ENCODE assay signal across 9 cellular contexts in the genomic region with DNA sequence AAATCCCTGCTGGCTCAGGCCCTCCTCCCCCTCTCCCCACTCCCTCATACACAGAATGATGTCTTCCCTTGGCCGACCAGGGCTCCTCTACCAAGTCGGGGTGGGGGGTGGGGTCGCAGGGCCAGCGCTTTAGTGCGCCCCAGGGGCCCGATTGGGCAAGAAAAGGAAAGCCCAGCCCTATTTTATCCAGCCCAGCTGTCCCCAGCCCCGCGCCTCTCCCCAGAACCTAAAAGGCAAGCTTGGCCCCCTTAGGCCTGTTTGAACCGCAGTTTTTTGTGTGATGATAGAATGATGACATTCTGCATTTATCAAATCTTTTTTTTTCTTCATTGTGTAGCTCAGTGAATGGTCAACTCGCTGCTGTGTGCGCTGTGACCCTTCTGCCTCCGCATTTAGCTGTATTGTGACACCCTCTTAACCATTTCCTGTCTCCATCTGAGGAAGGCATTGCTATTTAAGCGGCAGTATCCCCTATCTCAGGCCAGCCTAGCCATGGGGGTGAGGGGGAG.
DNase-seq lines count a peak whose midpoint lies in the region; ATAC-seq and TF ChIP-seq lines count a peak whose summit lies in the region.
"Had no signal": no experiment of that assay in that cellular context is flagged by ENCODE, and none has a peak within 500 bp of the region (broad histone marks: within the 10 kb centered on the region; RNA-seq: fewer than 3 reads in every experiment).

No MANE protein-coding gene starts in this region.

- CTCF ChIA-PET in activated CD8-positive, alpha-beta memory T cell treated with anti-CD3 and anti-CD28 coated beads, Interleukin-2, amount 10 ng/mL, durations not matched to agents 7 days and 5 days (lab: Charles Lee) = no interaction called here
- CTCF ChIA-PET in activated CD8-positive, alpha-beta T cell treated with anti-CD3 and anti-CD28 coated beads for 36 hours (lab: Charles Lee) = interaction anchor here (2.0 kb wide), 1 partner anchor 162 kb away, joined by 6 read pairs; a partner anchor contains a TSS
- CTCF ChIA-PET in HEK293T (lab: Yijun Ruan, JAX) = interaction anchor here (1.3 kb wide), 1 partner anchor 162 kb away, joined by 3 read pairs; a partner anchor contains a TSS

- no peak overlapping the region for H3K27ac ChIP-seq in thoracic aorta

- intact Hi-C loops in activated CD8-positive, alpha-beta T cell treated with anti-CD3 and anti-CD28 coated beads for 36 hours (cut with micrococcal nuclease) = no loop called here

- no peaks in the 10 kb centered on the region for H3K9me3 Mint-ChIP-seq in activated CD8-positive, alpha-beta memory T cell treated with anti-CD3 and anti-CD28 coated beads, Interleukin-2, amount 10 ng/mL, durations not matched to agents 7 days and 5 days (ENCODE audit: low read depth)
- no peaks in the 10 kb centered on the region for H3K9me3 Mint-ChIP-seq in activated CD8-positive, alpha-beta T cell treated with anti-CD3 and anti-CD28 coated beads for 36 hours
- H3K9me3 Mint-ChIP-seq: IgD-negative memory B cell had no signal

- TF ChIP-seq CTCF in activated CD8-positive, alpha-beta T cell treated with anti-CD3 and anti-CD28 coated beads for 36 hours (IDR thresholded peaks at IDR 0.05) = no peak
- TF ChIP-seq CTCF in thoracic aorta (IDR thresholded peaks at IDR 0.05) = no peak

- H3K4me3 ChIP-seq in thoracic aorta = peak overlapping the region; percentile 73

- H3K4me1 Mint-ChIP-seq in activated CD8-positive, alpha-beta memory T cell treated with anti-CD3 and anti-CD28 coated beads, Interleukin-2, amount 10 ng/mL, durations not matched to agents 7 days and 5 days = peaks cover 38% of the 10 kb centered on the region
- H3K4me1 Mint-ChIP-seq in activated CD8-positive, alpha-beta T cell treated with anti-CD3 and anti-CD28 coated beads for 36 hours (ENCODE audit: low read depth) = peaks cover 26% of the 10 kb centered on the region

- H3K27me3 ChIP-seq in thoracic aorta (replicated peaks; ENCODE audit: insufficient read depth) = no peaks in the 10 kb centered on the region

- no peak overlapping the region for H3K27ac Mint-ChIP-seq in activated CD8-positive, alpha-beta memory T cell treated with anti-CD3 and anti-CD28 coated beads, Interleukin-2, amount 10 ng/mL, durations not matched to agents 7 days and 5 days
- no peak overlapping the region for H3K27ac Mint-ChIP-seq in activated CD8-positive, alpha-beta T cell treated with anti-CD3 and anti-CD28 coated beads for 36 hours
- H3K27ac Mint-ChIP-seq: IgD-negative memory B cell had no signal

- no peaks in the 10 kb centered on the region for H3K36me3 ChIP-seq in thoracic aorta

- no peak for ATAC-seq in activated CD8-positive, alpha-beta memory T cell treated with anti-CD3 and anti-CD28 coated beads, Interleukin-2, amount 10 ng/mL, durations not matched to agents 7 days and 5 days
- no peak for ATAC-seq in activated CD8-positive, alpha-beta T cell treated with anti-CD3 and anti-CD28 coated beads for 36 hours
- ATAC-seq in thoracic aorta (ENCODE audit: insufficient number of reproducible peaks, low FRiP score, low read depth) (no peak), GM18505 (IDR thresholded peaks at IDR 0.05; ENCODE audit: unreplicated experiment) (no peak)

- H3K36me3 Mint-ChIP-seq in activated CD8-positive, alpha-beta memory T cell treated with anti-CD3 and anti-CD28 coated beads, Interleukin-2, amount 10 ng/mL, durations not matched to agents 7 days and 5 days = no peaks in the 10 kb centered on the region
- H3K36me3 Mint-ChIP-seq in activated CD8-positive, alpha-beta T cell treated with anti-CD3 and anti-CD28 coated beads for 36 hours (ENCODE audit: low read depth) = no peaks in the 10 kb centered on the region
- H3K36me3 Mint-ChIP-seq: IgD-negative memory B cell had no signal

- peaks cover 88% of the 10 kb centered on the region for H3K27me3 Mint-ChIP-seq in activated CD8-positive, alpha-beta memory T cell treated with anti-CD3 and anti-CD28 coated beads, Interleukin-2, amount 10 ng/mL, durations not matched to agents 7 days and 5 days
- peaks cover 65% of the 10 kb centered on the region for H3K27me3 Mint-ChIP-seq in activated CD8-positive, alpha-beta T cell treated with anti-CD3 and anti-CD28 coated beads for 36 hours

- DNase-seq in activated CD8-positive, alpha-beta memory T cell treated with anti-CD3 and anti-CD28 coated beads, Interleukin-2, amount 10 ng/mL, durations not matched to agents 7 days and 5 days = no peak
- no peak for DNase-seq in activated CD8-positive, alpha-beta memory T cell treated with anti-CD3 and anti-CD28 coated beads, Interleukin-2, amount 50 U/mL, for 4 hours
- no peak for DNase-seq in activated CD8-positive, alpha-beta T cell treated with anti-CD3 and anti-CD28 coated beads for 36 hours
- DNase-seq in iPS-NIHi11 (ENCODE audit: low spot score) (peak; percentile 82), thoracic aorta (ENCODE audit: low spot score) (no peak), NCI-H2029 treated with DMSO at 0.1 percent for 48 hours (lab: John Stamatoyannopoulos, UW) (no peak), HEK293T (ENCODE audit: extremely low spot score) (no peak)

- H3K4me1 ChIP-seq in thoracic aorta (ENCODE audit: control insufficient read depth in 1 of 2, low read depth in 2 of 2) = peaks cover 0 to 23% of the 10 kb centered on the region in 2 donors

- TF ChIP-seq POLR2A in GM18505 (IDR thresholded peaks at IDR 0.05; ENCODE audit: borderline replicate concordance, extremely low read depth, insufficient read depth, insufficient read length) = no peak

- H3K9me3 ChIP-seq in thoracic aorta = no peaks in the 10 kb centered on the region

- peak overlapping the region; percentile 29 for H3K4me3 Mint-ChIP-seq in activated CD8-positive, alpha-beta memory T cell treated with anti-CD3 and anti-CD28 coated beads, Interleukin-2, amount 10 ng/mL, durations not matched to agents 7 days and 5 days
- peak overlapping the region; percentile 85 for H3K4me3 Mint-ChIP-seq in activated CD8-positive, alpha-beta T cell treated with anti-CD3 and anti-CD28 coated beads for 36 hours

- POLR2A ChIA-PET in activated CD8-positive, alpha-beta T cell treated with anti-CD3 and anti-CD28 coated beads for 36 hours (lab: Charles Lee) = interaction anchor here (1.0 to 1.3 kb wide), 2 partner anchors 8 to 15 kb away, joined by 3 to 4 read pairs; no protein-coding TSS in a partner anchor
- POLR2A ChIA-PET in HEK293T (lab: Yijun Ruan, JAX) = no interaction called here

TF ChIP-seq in HEK293T, 16 proteins besides CTCF, POLR2A, EP300 and RAD21:
- TF ChIP-seq LEF1 (IDR thresholded peaks at IDR 0.05; ENCODE audit: borderline replicate concordance) = no peak
- no peak for TF ChIP-seq BHLHE40 (IDR thresholded peaks at IDR 0.05; ENCODE audit: borderline replicate concordance)
- no peak for TF ChIP-seq ELF4 (IDR thresholded peaks at IDR 0.05)
- no peak for TF ChIP-seq L3MBTL2 (conservative IDR thresholded peaks at IDR 0.05)
- no peak for TF ChIP-seq ZNF384 (IDR thresholded peaks at IDR 0.05)
- TF ChIP-seq CTBP1 (IDR thresholded peaks at IDR 0.05; ENCODE audit: borderline replicate concordance) = no peak
- TF ChIP-seq FOXK2 (IDR thresholded peaks at IDR 0.05) = no peak
- TF ChIP-seq, protein P1, sequence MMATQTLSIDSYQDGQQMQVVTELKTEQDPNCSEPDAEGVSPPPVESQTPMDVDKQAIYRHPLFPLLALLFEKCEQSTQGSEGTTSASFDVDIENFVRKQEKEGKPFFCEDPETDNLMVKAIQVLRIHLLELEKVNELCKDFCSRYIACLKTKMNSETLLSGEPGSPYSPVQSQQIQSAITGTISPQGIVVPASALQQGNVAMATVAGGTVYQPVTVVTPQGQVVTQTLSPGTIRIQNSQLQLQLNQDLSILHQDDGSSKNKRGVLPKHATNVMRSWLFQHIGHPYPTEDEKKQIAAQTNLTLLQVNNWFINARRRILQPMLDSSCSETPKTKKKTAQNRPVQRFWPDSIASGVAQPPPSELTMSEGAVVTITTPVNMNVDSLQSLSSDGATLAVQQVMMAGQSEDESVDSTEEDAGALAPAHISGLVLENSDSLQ (IDR thresholded peaks at IDR 0.05) = no peak
- no peak for TF ChIP-seq ARNT (IDR thresholded peaks at IDR 0.05)
- TF ChIP-seq TARDBP (IDR thresholded peaks at IDR 0.05) = no peak
